Comparison of ENCODE assay signal across 1 cellular context in the genomic region with DNA sequence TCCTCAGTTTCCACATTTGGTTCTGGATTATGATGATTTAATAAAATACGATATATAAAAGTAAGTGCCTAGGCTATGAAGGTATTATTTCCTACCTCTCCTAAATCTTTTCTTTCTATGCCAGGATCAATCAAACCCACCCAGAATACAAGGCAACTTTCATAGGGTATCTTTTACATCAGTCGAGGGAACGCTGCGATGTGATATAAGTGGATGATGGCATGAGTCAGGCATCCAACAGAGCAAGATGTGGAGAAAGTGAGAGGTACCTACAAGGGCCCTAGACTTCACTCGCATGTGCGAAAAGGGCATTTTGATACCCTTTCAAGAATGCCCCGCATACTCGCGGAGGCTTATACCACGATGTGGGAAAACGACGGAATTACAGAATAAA.
TF ChIP-seq lines count a peak whose summit lies in the region.

No MANE protein-coding gene starts in this region.

TF ChIP-seq in IMR-90, 13 proteins besides CTCF, POLR2A, EP300 and RAD21 (continued from another document):
- TF ChIP-seq MXI1 (IDR thresholded peaks at IDR 0.05; ENCODE audit: borderline replicate concordance, low read depth, low read length), result no peak
- TF ChIP-seq RFX5 (IDR thresholded peaks at IDR 0.05; ENCODE audit: low read depth, low read length), result no peak
- TF ChIP-seq, protein P1, sequence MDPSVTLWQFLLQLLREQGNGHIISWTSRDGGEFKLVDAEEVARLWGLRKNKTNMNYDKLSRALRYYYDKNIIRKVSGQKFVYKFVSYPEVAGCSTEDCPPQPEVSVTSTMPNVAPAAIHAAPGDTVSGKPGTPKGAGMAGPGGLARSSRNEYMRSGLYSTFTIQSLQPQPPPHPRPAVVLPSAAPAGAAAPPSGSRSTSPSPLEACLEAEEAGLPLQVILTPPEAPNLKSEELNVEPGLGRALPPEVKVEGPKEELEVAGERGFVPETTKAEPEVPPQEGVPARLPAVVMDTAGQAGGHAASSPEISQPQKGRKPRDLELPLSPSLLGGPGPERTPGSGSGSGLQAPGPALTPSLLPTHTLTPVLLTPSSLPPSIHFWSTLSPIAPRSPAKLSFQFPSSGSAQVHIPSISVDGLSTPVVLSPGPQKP (IDR thresholded peaks at IDR 0.05; ENCODE audit: borderline replicate concordance, low read depth, low read length), result no peak
- TF ChIP-seq CEBPB (IDR thresholded peaks at IDR 0.05; ENCODE audit: low read depth, low read length), result no peak
- TF ChIP-seq BHLHE40 (IDR thresholded peaks at IDR 0.05; ENCODE audit: low read depth, low read length), result no peak
- TF ChIP-seq, protein P2, sequence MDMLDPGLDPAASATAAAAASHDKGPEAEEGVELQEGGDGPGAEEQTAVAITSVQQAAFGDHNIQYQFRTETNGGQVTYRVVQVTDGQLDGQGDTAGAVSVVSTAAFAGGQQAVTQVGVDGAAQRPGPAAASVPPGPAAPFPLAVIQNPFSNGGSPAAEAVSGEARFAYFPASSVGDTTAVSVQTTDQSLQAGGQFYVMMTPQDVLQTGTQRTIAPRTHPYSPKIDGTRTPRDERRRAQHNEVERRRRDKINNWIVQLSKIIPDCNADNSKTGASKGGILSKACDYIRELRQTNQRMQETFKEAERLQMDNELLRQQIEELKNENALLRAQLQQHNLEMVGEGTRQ (IDR thresholded peaks at IDR 0.05; ENCODE audit: low read depth, low read length), result no peak
- TF ChIP-seq MAZ (IDR thresholded peaks at IDR 0.05; ENCODE audit: borderline replicate concordance, low read depth, low read length), result no peak
TF ChIP-seq in IMR-90: peak in this region for 0.
